In the genomic region with DNA sequence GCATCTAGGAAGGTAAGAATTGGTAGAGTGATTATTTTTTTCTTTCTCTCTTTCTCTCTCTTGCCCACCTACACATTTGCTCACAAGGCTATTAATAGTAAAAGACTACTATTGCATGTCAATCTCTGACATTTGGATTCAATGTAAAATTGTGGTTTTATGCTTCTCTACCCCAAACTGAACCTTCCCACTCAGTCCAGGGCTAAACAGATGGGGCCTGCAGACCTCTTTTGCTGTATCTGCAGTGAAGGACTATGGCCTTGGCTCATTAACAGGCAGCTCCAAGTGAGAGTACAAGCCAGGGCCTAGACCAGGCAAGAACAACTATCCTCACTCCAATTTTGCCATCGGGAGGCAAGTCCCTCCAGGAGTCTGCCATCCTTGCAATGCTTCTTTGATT, we compare ENCODE assay signal across 20 cellular contexts.
A peak's percentile ranks its signal among the peaks of the same experiment; 100 is the strongest.
DNase-seq lines count a peak whose midpoint lies in the region; ATAC-seq and TF ChIP-seq lines count a peak whose summit lies in the region.
"Had no signal": no experiment of that assay in that cellular context is flagged by ENCODE, and none has a peak within 500 bp of the region (broad histone marks: within the 10 kb centered on the region; RNA-seq: fewer than 3 reads in every experiment).

No MANE protein-coding gene starts in this region.

- H3K9ac ChIP-seq in endodermal cell (ENCODE audit: extremely low read depth, low read length, poor library complexity, severe bottlenecking) = no peak overlapping the region

- 82% methylated on average over 1 of the region's 1 CpG; no CpG with 5 or more reads in 1 of the 2 experiments for WGBS in endodermal cell (ENCODE audit: insufficient coverage in 1 of 2, insufficient read length in 1 of 2), 2 experiments

- H2AFZ ChIP-seq in osteoblast (ENCODE audit: low read length) = peak overlapping the region; percentile 28

- no peak overlapping the region for H3K4me3 ChIP-seq in endodermal cell (ENCODE audit: low read length)
- no peak overlapping the region for H3K4me3 ChIP-seq in osteoblast (ENCODE audit: insufficient read depth, low read length)
- H3K4me3 ChIP-seq: gastrocnemius medialis, skin epidermis had no signal

- H3K4me1 Mint-ChIP-seq in endodermal cell = peaks cover 5% of the 10 kb centered on the region
- H3K4me1 Mint-ChIP-seq in natural killer cell treated with Interleukin-12 subunit alpha and Interleukin-12 subunit beta and Interleukin-15 and Interleukin-18, amount 100 ng/mL, for 72 hours (ENCODE audit: low read depth in 2 of 2) = no peaks in the 10 kb centered on the region
- H3K4me1 Mint-ChIP-seq: CD4-positive, CD25-positive, alpha-beta regulatory T cell had no signal

- ATAC-seq in HG03097 (IDR thresholded peaks at IDR 0.05; ENCODE audit: low FRiP score, unreplicated experiment) = no peak
- ATAC-seq in natural killer cell treated with Interleukin-12 subunit alpha and Interleukin-12 subunit beta and Interleukin-15 and Interleukin-18, amount 100 ng/mL, for 72 hours = no peak
- ATAC-seq: activated T-cell treated with anti-CD3 and anti-CD28 coated beads, Interleukin-2, amount 50 U/mL, for 72 hours; gastrocnemius medialis; left lobe of liver; WTC11 had no signal

- DNase-seq in DMS79 treated with DMSO at 0.1 percent for 48 hours (lab: John Stamatoyannopoulos, UW) = peak; percentile 10
- DNase-seq in DMS79 (lab: John Stamatoyannopoulos, UW) = no peak
- peak; percentile 46 for DNase-seq in NCI-H69 (lab: John Stamatoyannopoulos, UW)
- no peak for DNase-seq in endodermal cell
- no peak for DNase-seq in osteoblast (ENCODE audit: insufficient read length, low spot score, missing footprints)
- DNase-seq in natural killer cell treated with Interleukin-12 subunit alpha and Interleukin-12 subunit beta and Interleukin-15 and Interleukin-18, amount 100 ng/mL, for 72 hours (ENCODE audit: low spot score) = no peak
- no peak for DNase-seq in ACHN
- DNase-seq: activated T-cell treated with anti-CD3 and anti-CD28 coated beads, Interleukin-2, amount 50 U/mL, for 72 hours; CD4-positive, CD25-positive, alpha-beta regulatory T cell; gastrocnemius medialis; SHP77; stimulated activated CD4-positive, alpha-beta T cell treated with anti-CD3 and anti-CD28 coated beads, Interleukin-4, amount 100 ng/mL, for 1 hour had no signal

- peak overlapping the region; percentile 47 for H3K27ac ChIP-seq in endodermal cell (ENCODE audit: low read depth, low read length)
- H3K27ac ChIP-seq in osteoblast (ENCODE audit: low read depth, low read length) = no peak overlapping the region
- H3K27ac ChIP-seq: 22Rv1, gastrocnemius medialis, skin epidermis had no signal

- no peaks in the 10 kb centered on the region for H3K27me3 Mint-ChIP-seq in endodermal cell (ENCODE audit: insufficient read depth)
- peaks cover 11 to 32% of the 10 kb centered on the region in 2 donors for H3K27me3 Mint-ChIP-seq in natural killer cell treated with Interleukin-12 subunit alpha and Interleukin-12 subunit beta and Interleukin-15 and Interleukin-18, amount 100 ng/mL, for 72 hours

- H3K36me3 Mint-ChIP-seq in endodermal cell (ENCODE audit: low read depth) = peaks cover 2% of the 10 kb centered on the region
- no peaks in the 10 kb centered on the region for H3K36me3 Mint-ChIP-seq in natural killer cell treated with Interleukin-12 subunit alpha and Interleukin-12 subunit beta and Interleukin-15 and Interleukin-18, amount 100 ng/mL, for 72 hours
- H3K36me3 Mint-ChIP-seq: activated naive CD8-positive, alpha-beta T cell; CD4-positive, CD25-positive, alpha-beta regulatory T cell had no signal

- peaks cover 7% of the 10 kb centered on the region for H3K9me3 ChIP-seq in endodermal cell (ENCODE audit: control insufficient read depth, low read length)
- no peaks in the 10 kb centered on the region for H3K9me3 ChIP-seq in osteoblast (ENCODE audit: low read depth, low read length)
- H3K9me3 ChIP-seq: gastrocnemius medialis had no signal

- peaks cover 16% of the 10 kb centered on the region for H3K9me3 Mint-ChIP-seq in endodermal cell
- no peaks in the 10 kb centered on the region for H3K9me3 Mint-ChIP-seq in natural killer cell treated with Interleukin-12 subunit alpha and Interleukin-12 subunit beta and Interleukin-15 and Interleukin-18, amount 100 ng/mL, for 72 hours
- H3K9me3 Mint-ChIP-seq: activated T-cell treated with anti-CD3 and anti-CD28 coated beads, Interleukin-2, amount 50 U/mL, for 72 hours; dendritic cell treated with granulocyte-macrophage colony-stimulating factor and Interleukin-4, amounts not matched to agents 40 ng/mL and 50 ng/mL, for 4 days; HFFc6 had no signal

- H3K4me3 Mint-ChIP-seq in endodermal cell = no peak overlapping the region
- no peak overlapping the region for H3K4me3 Mint-ChIP-seq in natural killer cell treated with Interleukin-12 subunit alpha and Interleukin-12 subunit beta and Interleukin-15 and Interleukin-18, amount 100 ng/mL, for 72 hours
- H3K4me3 Mint-ChIP-seq: activated naive CD8-positive, alpha-beta T cell; activated T-cell treated with anti-CD3 and anti-CD28 coated beads, Interleukin-2, amount 50 U/mL, for 72 hours; CD4-positive, CD25-positive, alpha-beta regulatory T cell; dendritic cell treated with granulocyte-macrophage colony-stimulating factor and Interleukin-4, amounts not matched to agents 40 ng/mL and 50 ng/mL, for 4 days; HFFc6; WTC11 had no signal

- H3K36me3 ChIP-seq in endodermal cell (ENCODE audit: control insufficient read depth, insufficient read depth, low read length) (no peaks in the 10 kb centered on the region), osteoblast (ENCODE audit: insufficient read depth, low read length) (no peaks in the 10 kb centered on the region)
- H3K36me3 ChIP-seq: gastrocnemius medialis had no signal

- TF ChIP-seq CTCF in endodermal cell (conservative IDR thresholded peaks at IDR 0.05) = no peak
- TF ChIP-seq CTCF in osteoblast (IDR thresholded peaks at IDR 0.05; ENCODE audit: extremely low read depth, low read depth, low read length) = no peak

- no peaks in the 10 kb centered on the region for H3K27me3 ChIP-seq in endodermal cell (ENCODE audit: control insufficient read depth, insufficient read depth, low read length, poor library complexity, severe bottlenecking)
- peaks cover 2% of the 10 kb centered on the region for H3K27me3 ChIP-seq in osteoblast (ENCODE audit: insufficient read depth, low read length)
- H3K27me3 ChIP-seq: gastrocnemius medialis had no signal

- no peak overlapping the region for H3K4me2 ChIP-seq in osteoblast (ENCODE audit: insufficient read depth, low read length)

- no peak overlapping the region for H3K27ac Mint-ChIP-seq in endodermal cell
- no peak overlapping the region for H3K27ac Mint-ChIP-seq in natural killer cell treated with Interleukin-12 subunit alpha and Interleukin-12 subunit beta and Interleukin-15 and Interleukin-18, amount 100 ng/mL, for 72 hours
- H3K27ac Mint-ChIP-seq: activated naive CD8-positive, alpha-beta T cell; activated T-cell treated with anti-CD3 and anti-CD28 coated beads, Interleukin-2, amount 50 U/mL, for 72 hours; CD4-positive, CD25-positive, alpha-beta regulatory T cell; dendritic cell treated with granulocyte-macrophage colony-stimulating factor and Interleukin-4, amounts not matched to agents 40 ng/mL and 50 ng/mL, for 4 days; HFFc6; WTC11 had no signal

- in situ Hi-C loops in ACHN (cut with HindIII; ENCODE audit: low pct_ligation_motif_present, low pct_unique_long_range_greater_than_20kb, low sequenced_read_pairs) = no loop called here

- H3K4me1 ChIP-seq in endodermal cell (ENCODE audit: control insufficient read depth, insufficient read depth, low read length) = no peaks in the 10 kb centered on the region
- no peaks in the 10 kb centered on the region for H3K4me1 ChIP-seq in osteoblast (ENCODE audit: insufficient read depth, low read length)
- H3K4me1 ChIP-seq: gastrocnemius medialis had no signal

- H3K79me2 ChIP-seq in osteoblast (ENCODE audit: insufficient read depth, low read length) = no peaks in the 10 kb centered on the region

- no peaks in the 10 kb centered on the region for H4K20me1 ChIP-seq in osteoblast (ENCODE audit: insufficient read depth, low read length)

Comparison
In these comparisons a context has a peak if more than half of its experiments do, and no peak if none do; other contexts are left out.
1. DNase-seq: peak in DMS79 treated with DMSO at 0.1 percent for 48 hours (single experiment) and NCI-H69 (single experiment); none in DMS79 (single experiment), endodermal cell (single experiment), osteoblast (single experiment), natural killer cell treated with Interleukin-12 subunit alpha and Interleukin-12 subunit beta and Interleukin-15 and Interleukin-18, amount 100 ng/mL, for 72 hours (single experiment) and ACHN (single experiment).